Comparison of ENCODE assay signal across 12 cellular contexts in genomic region chr14:104335176-104335575, GRCh38.
DNase-seq lines count a peak whose midpoint lies in the region; ATAC-seq and TF ChIP-seq lines count a peak whose summit lies in the region.
"Had no signal": no experiment of that assay in that cellular context is flagged by ENCODE, and none has a peak within 500 bp of the region (broad histone marks: within the 10 kb centered on the region; RNA-seq: fewer than 3 reads in every experiment).

No MANE protein-coding gene starts in this region.

- H3K9me3 ChIP-seq in BLaER1, result peaks cover 35% of the 10 kb centered on the region
- peaks cover 2% of the 10 kb centered on the region for H3K9me3 ChIP-seq in RWPE2 (ENCODE audit: severe bottlenecking)
- peaks cover 4% of the 10 kb centered on the region for H3K9me3 ChIP-seq in endodermal cell (ENCODE audit: control insufficient read depth, low read length)

- H3K27me3 ChIP-seq in BLaER1 (no peaks in the 10 kb centered on the region), RWPE2 (ENCODE audit: insufficient read depth, poor library complexity, severe bottlenecking) (peaks cover 27% of the 10 kb centered on the region), endodermal cell (ENCODE audit: control insufficient read depth, insufficient read depth, low read length, poor library complexity, severe bottlenecking) (peaks cover 4% of the 10 kb centered on the region)

- intact Hi-C loops in sciatic nerve (cut with DNase I), result no loop called here

- H3K27ac ChIP-seq in BLaER1 (0 out of 2 replicates have a peak overlapping the region, but pooled peaks have one; percentile 86), RWPE2 (ENCODE audit: poor library complexity, severe bottlenecking) (no peak overlapping the region), endodermal cell (ENCODE audit: low read depth, low read length) (no peak overlapping the region)

- H4K20me1 ChIP-seq in BLaER1, result no peaks in the 10 kb centered on the region

- DNase-seq in RWPE2 (ENCODE audit: low spot score), result peak; percentile 51
- DNase-seq in endodermal cell, result peak; percentile 17
- DNase-seq in sciatic nerve (ENCODE audit: low spot score), result peak; percentile 49
- no peak for DNase-seq in NCI-H774 (lab: John Stamatoyannopoulos, UW)
- no peak for DNase-seq in NCI-H82 (lab: John Stamatoyannopoulos, UW)
- DNase-seq: CD4-positive, CD25-positive, alpha-beta regulatory T cell; DMS53; GF-D8 had no signal

- H3K36me3 Mint-ChIP-seq in endodermal cell (ENCODE audit: low read depth), result no peaks in the 10 kb centered on the region
- H3K36me3 Mint-ChIP-seq: CD4-positive, CD25-positive, alpha-beta regulatory T cell had no signal

- H3K4me2 ChIP-seq in BLaER1, result peak overlapping the region; percentile 94

- H3K4me3 ChIP-seq in BLaER1, result no peak overlapping the region
- no peak overlapping the region for H3K4me3 ChIP-seq in RWPE2 (ENCODE audit: severe bottlenecking)
- no peak overlapping the region for H3K4me3 ChIP-seq in endodermal cell (ENCODE audit: low read length)

- peaks cover 9% of the 10 kb centered on the region for H3K27me3 Mint-ChIP-seq in endodermal cell (ENCODE audit: insufficient read depth)

- H3K9ac ChIP-seq in BLaER1, result no peak overlapping the region
- no peak overlapping the region for H3K9ac ChIP-seq in endodermal cell (ENCODE audit: extremely low read depth, low read length, poor library complexity, severe bottlenecking)

- no peak overlapping the region for H3K27ac Mint-ChIP-seq in endodermal cell
- H3K27ac Mint-ChIP-seq: B cell; CD4-positive, CD25-positive, alpha-beta regulatory T cell had no signal

- H3K4me1 ChIP-seq in BLaER1, result peaks cover 63% of the 10 kb centered on the region
- no peaks in the 10 kb centered on the region for H3K4me1 ChIP-seq in RWPE2 (ENCODE audit: insufficient read depth, poor library complexity, severe bottlenecking)
- no peaks in the 10 kb centered on the region for H3K4me1 ChIP-seq in endodermal cell (ENCODE audit: control insufficient read depth, insufficient read depth, low read length)

- no peak for ATAC-seq in RWPE2 (ENCODE audit: low read depth)
- ATAC-seq in sciatic nerve, result no peak
- no peak for ATAC-seq in GM18502 (IDR thresholded peaks at IDR 0.05; ENCODE audit: poor library complexity, unreplicated experiment)
- ATAC-seq: HCT116 had no signal

- no peaks in the 10 kb centered on the region for H3K36me3 ChIP-seq in BLaER1
- no peaks in the 10 kb centered on the region for H3K36me3 ChIP-seq in RWPE2 (ENCODE audit: low read depth)
- no peaks in the 10 kb centered on the region for H3K36me3 ChIP-seq in endodermal cell (ENCODE audit: control insufficient read depth, insufficient read depth, low read length)

- TF ChIP-seq CTCF in RWPE2 (IDR thresholded peaks at IDR 0.05; ENCODE audit: poor library complexity, severe bottlenecking), result no peak
- TF ChIP-seq CTCF in endodermal cell (conservative IDR thresholded peaks at IDR 0.05), result no peak

- no peak overlapping the region for H3K4me3 Mint-ChIP-seq in endodermal cell
- H3K4me3 Mint-ChIP-seq: B cell; CD4-positive, CD25-positive, alpha-beta regulatory T cell had no signal

- WGBS in endodermal cell (ENCODE audit: insufficient coverage in 1 of 2, insufficient read length in 1 of 2), 2 experiments, result 93 to 100% methylated on average over 1 to 4 of the region's 4 CpGs

- peaks cover 17% of the 10 kb centered on the region for H3K9me3 Mint-ChIP-seq in endodermal cell

- no peaks in the 10 kb centered on the region for H3K4me1 Mint-ChIP-seq in endodermal cell
- H3K4me1 Mint-ChIP-seq: B cell; CD4-positive, CD25-positive, alpha-beta regulatory T cell had no signal

Comparison
In these comparisons a context has a peak if more than half of its experiments do, and no peak if none do; other contexts are left out.
1. DNase-seq: peak in RWPE2 (single experiment), endodermal cell (single experiment) and sciatic nerve (single experiment); none in NCI-H774 (single experiment) and NCI-H82 (single experiment).